ENCODE assay signal across 21 cellular contexts in the genomic region with DNA sequence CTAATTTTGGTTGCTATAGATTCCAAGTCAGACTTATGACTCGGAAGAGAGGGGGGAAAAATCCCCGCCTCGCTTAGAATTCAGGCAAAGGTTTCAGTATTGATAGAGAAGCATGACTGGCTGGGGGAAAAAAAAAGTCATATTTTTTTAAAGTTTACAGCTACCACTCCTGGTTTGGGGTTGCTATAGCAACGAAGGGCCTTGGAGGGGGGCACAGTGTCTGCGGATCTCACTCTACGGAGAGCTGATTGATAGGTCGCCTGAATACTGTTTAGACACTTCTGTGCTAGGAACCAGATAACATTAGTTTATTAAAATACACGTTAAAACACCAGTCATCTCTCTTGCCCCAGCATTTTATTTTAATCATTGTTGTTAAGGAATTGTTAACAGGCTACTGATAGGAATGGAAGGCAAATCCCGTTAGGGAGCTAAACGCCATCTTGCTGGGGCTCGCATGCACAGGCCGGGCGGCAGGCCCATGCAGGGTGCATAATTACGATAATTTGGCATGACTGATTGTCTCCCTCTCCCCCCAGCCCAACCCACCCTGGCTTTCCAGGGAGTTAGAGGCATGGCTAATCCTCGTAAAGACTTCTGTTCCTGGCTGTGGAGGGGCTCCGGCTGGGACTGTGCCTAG.
DNase-seq lines count a peak whose midpoint lies in the region; ATAC-seq and TF ChIP-seq lines count a peak whose summit lies in the region.
"Had no signal": no experiment of that assay in that cellular context is flagged by ENCODE, and none has a peak within 500 bp of the region (broad histone marks: within the 10 kb centered on the region; RNA-seq: fewer than 3 reads in every experiment).

No MANE protein-coding gene starts in this region.

- peaks cover 4% of the 10 kb centered on the region for H3F3A ChIP-seq in neural progenitor cell (ENCODE audit: low read depth)

- no peaks in the 10 kb centered on the region for H3K79me2 ChIP-seq in neural progenitor cell (ENCODE audit: low read depth)
- H3K79me2 ChIP-seq: parathyroid adenoma had no signal

- no peaks in the 10 kb centered on the region for H3K9me3 ChIP-seq in endodermal cell (ENCODE audit: control insufficient read depth, low read length)
- no peaks in the 10 kb centered on the region for H3K9me3 ChIP-seq in neural progenitor cell (ENCODE audit: low read depth)
- H3K9me3 ChIP-seq: transverse colon had no signal

- H2AFZ ChIP-seq in neural progenitor cell (replicated peaks), result no peak overlapping the region
- H2AFZ ChIP-seq: parathyroid adenoma had no signal

- H3K9me3 Mint-ChIP-seq in endodermal cell (peaks cover 2% of the 10 kb centered on the region), neural progenitor cell (no peaks in the 10 kb centered on the region)
- H3K9me3 Mint-ChIP-seq in activated T-cell treated with anti-CD3 and anti-CD28 coated beads, Interleukin-2, amount 50 U/mL, for 72 hours, result peaks cover 2 to 6% of the 10 kb centered on the region in 2 donors
- peaks cover 2% of the 10 kb centered on the region for H3K9me3 Mint-ChIP-seq in activated CD4-positive, alpha-beta memory T cell treated with anti-CD3 and anti-CD28 coated beads, Interleukin-2, amount 10 ng/mL, durations not matched to agents 7 days and 5 days

- H3K27me3 Mint-ChIP-seq in endodermal cell (ENCODE audit: insufficient read depth) (no peaks in the 10 kb centered on the region), neural progenitor cell (ENCODE audit: insufficient read depth, low read depth) (peaks cover 13% of the 10 kb centered on the region)
- H3K27me3 Mint-ChIP-seq in activated T-cell treated with anti-CD3 and anti-CD28 coated beads, Interleukin-2, amount 50 U/mL, for 72 hours (ENCODE audit: low read depth), result peaks cover 5% of the 10 kb centered on the region
- H3K27me3 Mint-ChIP-seq in activated CD4-positive, alpha-beta memory T cell treated with anti-CD3 and anti-CD28 coated beads, Interleukin-2, amount 10 ng/mL, durations not matched to agents 7 days and 5 days, result no peaks in the 10 kb centered on the region

- H3K4me1 Mint-ChIP-seq in endodermal cell, result peaks cover 5% of the 10 kb centered on the region
- peaks cover 24% of the 10 kb centered on the region for H3K4me1 Mint-ChIP-seq in neural progenitor cell
- no peaks in the 10 kb centered on the region for H3K4me1 Mint-ChIP-seq in activated T-cell treated with anti-CD3 and anti-CD28 coated beads, Interleukin-2, amount 50 U/mL, for 72 hours (ENCODE audit: low read depth)
- no peaks in the 10 kb centered on the region for H3K4me1 Mint-ChIP-seq in activated CD4-positive, alpha-beta memory T cell treated with anti-CD3 and anti-CD28 coated beads, Interleukin-2, amount 10 ng/mL, durations not matched to agents 7 days and 5 days
- H3K4me1 Mint-ChIP-seq: naive thymus-derived CD4-positive, alpha-beta T cell had no signal

- H3K36me3 ChIP-seq in endodermal cell (ENCODE audit: control insufficient read depth, insufficient read depth, low read length) (no peaks in the 10 kb centered on the region), neural progenitor cell (no peaks in the 10 kb centered on the region)
- H3K36me3 ChIP-seq: BLaER1 treated with 17β-estradiol and CSF1 and Interleukin-3, amounts not matched to agents 10 nM and 100 nM; left lung; spleen; transverse colon had no signal

- H3K9ac ChIP-seq in endodermal cell (ENCODE audit: extremely low read depth, low read length, poor library complexity, severe bottlenecking) (no peak overlapping the region), neural progenitor cell (no peak overlapping the region)
- H3K9ac ChIP-seq: BLaER1 treated with 17β-estradiol and CSF1 and Interleukin-3, amounts not matched to agents 10 nM and 100 nM; parathyroid adenoma had no signal

- no peaks in the 10 kb centered on the region for H3K27me3 ChIP-seq in endodermal cell (ENCODE audit: control insufficient read depth, insufficient read depth, low read length, poor library complexity, severe bottlenecking)
- no peaks in the 10 kb centered on the region for H3K27me3 ChIP-seq in neural progenitor cell
- H3K27me3 ChIP-seq: BLaER1 treated with 17β-estradiol and CSF1 and Interleukin-3, amounts not matched to agents 10 nM and 100 nM; spleen; transverse colon had no signal

- no peaks in the 10 kb centered on the region for H3K36me3 Mint-ChIP-seq in endodermal cell (ENCODE audit: low read depth)
- no peaks in the 10 kb centered on the region for H3K36me3 Mint-ChIP-seq in neural progenitor cell
- no peaks in the 10 kb centered on the region for H3K36me3 Mint-ChIP-seq in activated T-cell treated with anti-CD3 and anti-CD28 coated beads, Interleukin-2, amount 50 U/mL, for 72 hours (ENCODE audit: insufficient read depth in 2 of 2)
- no peaks in the 10 kb centered on the region for H3K36me3 Mint-ChIP-seq in activated CD4-positive, alpha-beta memory T cell treated with anti-CD3 and anti-CD28 coated beads, Interleukin-2, amount 10 ng/mL, durations not matched to agents 7 days and 5 days (ENCODE audit: low read depth)
- H3K36me3 Mint-ChIP-seq: naive thymus-derived CD4-positive, alpha-beta T cell had no signal

- POLR2A ChIA-PET in activated CD4-positive, alpha-beta memory T cell treated with anti-CD3 and anti-CD28 coated beads, Interleukin-2, amount 10 ng/mL, durations not matched to agents 7 days and 5 days (lab: Charles Lee), result no interaction called here

- WGBS in endodermal cell (ENCODE audit: insufficient coverage in 1 of 2, insufficient read length in 1 of 2), 2 experiments, result 76 to 80% methylated on average over 5 to 16 of the region's 16 CpGs

- no peak for TF ChIP-seq CTCF in endodermal cell (conservative IDR thresholded peaks at IDR 0.05)
- no peak for TF ChIP-seq CTCF in neural progenitor cell (IDR thresholded peaks at IDR 0.05)

- H3K4me1 ChIP-seq in endodermal cell (ENCODE audit: control insufficient read depth, insufficient read depth, low read length) (peaks cover 4% of the 10 kb centered on the region), neural progenitor cell (peaks cover 12% of the 10 kb centered on the region)
- H3K4me1 ChIP-seq: left lung, parathyroid adenoma, spleen, transverse colon had no signal

- H3K4me3 Mint-ChIP-seq in endodermal cell (no peak overlapping the region), neural progenitor cell (peak overlapping the region; percentile 65)
- no peak overlapping the region for H3K4me3 Mint-ChIP-seq in activated T-cell treated with anti-CD3 and anti-CD28 coated beads, Interleukin-2, amount 50 U/mL, for 72 hours
- no peak overlapping the region for H3K4me3 Mint-ChIP-seq in activated CD4-positive, alpha-beta memory T cell treated with anti-CD3 and anti-CD28 coated beads, Interleukin-2, amount 10 ng/mL, durations not matched to agents 7 days and 5 days
- H3K4me3 Mint-ChIP-seq: naive thymus-derived CD4-positive, alpha-beta T cell had no signal

- peak; percentile 1 for DNase-seq in DMS 273 treated with DMSO at 0.1 percent for 48 hours (lab: John Stamatoyannopoulos, UW)
- peak; percentile 23 for DNase-seq in NCI-H69 (lab: John Stamatoyannopoulos, UW)
- no peak for DNase-seq in endodermal cell
- peak; percentile 58 for DNase-seq in neural progenitor cell (ENCODE audit: low spot score)
- no peak for DNase-seq in activated T-cell treated with anti-CD3 and anti-CD28 coated beads, Interleukin-2, amount 50 U/mL, for 72 hours
- DNase-seq in activated CD4-positive, alpha-beta memory T cell treated with anti-CD3 and anti-CD28 coated beads, Interleukin-2, amount 10 ng/mL, durations not matched to agents 7 days and 5 days, result no peak
- DNase-seq in NOMO-1 (lab: John Stamatoyannopoulos, UW; ENCODE audit: unreplicated experiment in 2 of 2), result no peak
- DNase-seq: activated CD4-positive, alpha-beta T cell treated with anti-CD3 and anti-CD28 coated beads for 48 hours; activated gamma-delta T cell; activated T-cell treated with anti-CD3 and anti-CD28 coated beads, Interleukin-2, amount 50 U/mL, for 1 hour; dorsolateral prefrontal cortex; left lung; naive thymus-derived CD4-positive, alpha-beta T cell; NCI-H146; NCI-H2171; right cardiac atrium; spleen; transverse colon had no signal

- H3K27ac ChIP-seq in endodermal cell (ENCODE audit: low read depth, low read length) (peak overlapping the region; percentile 80), neural progenitor cell (no peak overlapping the region)
- H3K27ac ChIP-seq: BLaER1 treated with 17β-estradiol and CSF1 and Interleukin-3, amounts not matched to agents 10 nM and 100 nM; dorsolateral prefrontal cortex; left lung; parathyroid adenoma; spleen; transverse colon; VCaP had no signal

- no peak for ATAC-seq in activated T-cell treated with anti-CD3 and anti-CD28 coated beads, Interleukin-2, amount 50 U/mL, for 72 hours (replicated peaks in 1 of 2)
- ATAC-seq: left lung; naive thymus-derived CD4-positive, alpha-beta T cell; right cardiac atrium had no signal

- H4K20me1 ChIP-seq in neural progenitor cell (ENCODE audit: low read depth), result no peaks in the 10 kb centered on the region
- H4K20me1 ChIP-seq: BLaER1 treated with 17β-estradiol and CSF1 and Interleukin-3, amounts not matched to agents 10 nM and 100 nM had no signal

- CTCF ChIA-PET in activated CD4-positive, alpha-beta memory T cell treated with anti-CD3 and anti-CD28 coated beads, Interleukin-2, amount 10 ng/mL, durations not matched to agents 7 days and 5 days (lab: Charles Lee), result no interaction called here

- H3K4me3 ChIP-seq in endodermal cell (ENCODE audit: low read length) (no peak overlapping the region), neural progenitor cell (no peak overlapping the region)
- H3K4me3 ChIP-seq: BLaER1 treated with 17β-estradiol and CSF1 and Interleukin-3, amounts not matched to agents 10 nM and 100 nM; dorsolateral prefrontal cortex; left lung; spleen; transverse colon had no signal

- H3K27ac Mint-ChIP-seq in endodermal cell, result no peak overlapping the region
- H3K27ac Mint-ChIP-seq in neural progenitor cell, result peak overlapping the region; percentile 26
- no peak overlapping the region for H3K27ac Mint-ChIP-seq in activated T-cell treated with anti-CD3 and anti-CD28 coated beads, Interleukin-2, amount 50 U/mL, for 72 hours
- H3K27ac Mint-ChIP-seq in activated CD4-positive, alpha-beta memory T cell treated with anti-CD3 and anti-CD28 coated beads, Interleukin-2, amount 10 ng/mL, durations not matched to agents 7 days and 5 days, result no peak overlapping the region
- H3K27ac Mint-ChIP-seq: naive thymus-derived CD4-positive, alpha-beta T cell had no signal

- H3K4me2 ChIP-seq in neural progenitor cell, result peak overlapping the region; percentile 21
- H3K4me2 ChIP-seq: BLaER1 treated with 17β-estradiol and CSF1 and Interleukin-3, amounts not matched to agents 10 nM and 100 nM had no signal

Comparison
In these comparisons a context has a peak if more than half of its experiments do, and no peak if none do; other contexts are left out.
1. DNase-seq: peak in DMS 273 treated with DMSO at 0.1 percent for 48 hours (single experiment), NCI-H69 (single experiment) and neural progenitor cell (single experiment); none in endodermal cell (single experiment), activated T-cell treated with anti-CD3 and anti-CD28 coated beads, Interleukin-2, amount 50 U/mL, for 72 hours (0 of 2), activated CD4-positive, alpha-beta memory T cell treated with anti-CD3 and anti-CD28 coated beads, Interleukin-2, amount 10 ng/mL, durations not matched to agents 7 days and 5 days (single experiment) and NOMO-1 (0 of 2).